ENCODE assay signal across 1 cellular context in the genomic region with DNA sequence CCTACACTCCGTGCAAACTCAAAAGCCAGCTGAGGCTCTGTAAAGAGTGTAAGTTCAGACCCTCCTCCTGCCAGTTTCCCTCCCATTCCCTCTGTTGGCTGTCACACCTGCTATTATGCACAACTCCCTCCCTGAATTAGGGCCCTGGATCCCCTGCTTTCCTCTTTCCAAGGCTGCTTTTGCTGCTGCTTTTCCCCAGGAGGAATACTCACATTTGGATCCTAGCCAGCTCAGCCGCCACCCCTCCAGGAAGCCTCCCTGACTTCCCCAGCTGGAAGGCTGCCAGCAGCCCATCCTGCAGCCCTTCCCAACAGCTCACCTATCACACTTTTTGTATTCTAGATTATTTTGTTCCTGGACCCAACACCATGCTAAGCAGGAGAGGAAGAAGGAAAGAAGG.
TF ChIP-seq lines count a peak whose summit lies in the region.

No MANE protein-coding gene starts in this region.

TF ChIP-seq in HEK293, 187 proteins besides CTCF, POLR2A, EP300 and RAD21 (continued from another document):
- TF ChIP-seq YY1 (tag by site-specific recombination; IDR thresholded peaks at IDR 0.05): no peak
- no peak for TF ChIP-seq ZNF433 (tag by site-specific recombination; IDR thresholded peaks at IDR 0.05; ENCODE audit: low read depth)
- peak; percentile 40; the same call in 1 of the 2 replicates for TF ChIP-seq WT1 (tag by site-specific recombination; IDR thresholded peaks at IDR 0.05)
- no peak for TF ChIP-seq ZNF785 (tag by site-specific recombination; IDR thresholded peaks at IDR 0.05)
- TF ChIP-seq, protein P1, sequence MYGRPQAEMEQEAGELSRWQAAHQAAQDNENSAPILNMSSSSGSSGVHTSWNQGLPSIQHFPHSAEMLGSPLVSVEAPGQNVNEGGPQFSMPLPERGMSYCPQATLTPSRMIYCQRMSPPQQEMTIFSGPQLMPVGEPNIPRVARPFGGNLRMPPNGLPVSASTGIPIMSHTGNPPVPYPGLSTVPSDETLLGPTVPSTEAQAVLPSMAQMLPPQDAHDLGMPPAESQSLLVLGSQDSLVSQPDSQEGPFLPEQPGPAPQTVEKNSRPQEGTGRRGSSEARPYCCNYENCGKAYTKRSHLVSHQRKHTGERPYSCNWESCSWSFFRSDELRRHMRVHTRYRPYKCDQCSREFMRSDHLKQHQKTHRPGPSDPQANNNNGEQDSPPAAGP (tag by site-specific recombination; IDR thresholded peaks at IDR 0.05): 0 out of 2 replicates have a peak, but pooled peaks have one; percentile 46
- no peak for TF ChIP-seq ZNF169 (tag by site-specific recombination; IDR thresholded peaks at IDR 0.05)
